1 cellular context compared by ENCODE assay signal in the genomic region with DNA sequence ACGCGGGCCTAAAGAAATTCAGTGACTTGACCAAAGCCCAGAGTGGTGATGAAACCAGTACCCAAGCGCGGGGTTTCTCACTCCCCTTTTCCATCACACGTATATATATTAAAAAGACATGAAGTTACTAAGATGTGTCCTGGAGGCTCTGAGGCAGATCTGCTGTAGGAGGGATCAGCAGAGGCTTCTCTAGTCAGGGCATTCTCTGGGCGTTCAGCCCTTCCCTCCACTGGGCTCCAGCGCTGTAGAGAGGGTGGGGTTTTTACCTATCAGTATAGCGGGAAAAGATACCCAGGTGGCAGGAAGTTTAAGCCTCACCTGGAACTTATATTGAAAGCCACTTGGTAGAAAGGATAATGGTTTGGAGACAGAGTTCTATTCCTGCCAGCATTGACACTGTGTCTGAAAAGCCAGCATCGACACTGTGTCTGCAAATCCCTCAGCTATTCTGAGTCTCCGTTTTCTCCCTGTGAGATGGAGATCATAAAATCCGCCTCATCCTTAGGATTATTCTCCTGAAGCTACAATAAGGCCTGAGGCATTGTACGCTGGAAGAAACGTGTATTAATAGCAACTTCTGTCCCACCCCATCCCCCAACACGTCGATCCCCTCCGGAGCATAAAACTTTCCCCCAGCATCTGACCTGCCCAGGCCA.
TF ChIP-seq lines count a peak whose summit lies in the region.

No MANE protein-coding gene starts in this region.

TF ChIP-seq in IMR-90, 13 proteins besides CTCF, POLR2A, EP300 and RAD21:
- TF ChIP-seq RCOR1 (IDR thresholded peaks at IDR 0.05; ENCODE audit: insufficient replicate concordance, low read length) = no peak
TF ChIP-seq in IMR-90: peak in this region for 0.
